16 cellular contexts compared by ENCODE assay signal in genomic region chr15:72379082-72379481, GRCh38. TPM values are rescaled to one million over a fixed set of nuclear protein-coding genes. Genes with fewer than 3 reads are reported as not detected.
"Had no signal": no experiment of that assay in that cellular context is flagged by ENCODE, and none has a peak within 500 bp of the region (broad histone marks: within the 10 kb centered on the region; RNA-seq: fewer than 3 reads in every experiment).

No MANE protein-coding gene starts in this region.

RNA-seq across cellular contexts. Expression of gene TMEM202, which starts 19.0 kb away (rescaled TPM):
- total RNA-seq: activated CD4-positive, alpha-beta memory T cell treated with anti-CD3 and anti-CD28 coated beads, Interleukin-2, amount 10 ng/mL, durations not matched to agents 7 days and 5 days; activated CD4-positive, alpha-beta T cell treated with anti-CD3 and anti-CD28 coated beads for 36 hours; activated CD4-positive, alpha-beta T cell treated with anti-CD3 and anti-CD28 coated beads, Interleukin-2, amount 10 ng/mL, durations not matched to agents 7 days and 5 days; activated CD8-positive, alpha-beta memory T cell treated with anti-CD3 and anti-CD28 coated beads, Interleukin-2, amount 10 ng/mL, durations not matched to agents 7 days and 5 days; activated CD8-positive, alpha-beta T cell treated with anti-CD3 and anti-CD28 coated beads, Interleukin-2, amount 10 ng/mL, durations not matched to agents 7 days and 5 days; activated naive CD8-positive, alpha-beta T cell treated with anti-CD3 and anti-CD28 coated beads, Interleukin-2, amount 10 ng/mL, durations not matched to agents 7 days and 5 days; activated T-helper 2 cell treated with anti-CD3 and anti-CD28 coated beads, Interferon-gamma antibody, Interleukin-2, Interleukin-4, amounts not matched to agents 10 μg/mL and 5 μg/mL and 100 μg/mL, durations not matched to agents 14 hours and 24 hours and 36 hours; ascending aorta; bronchial epithelial cell; cardiac muscle cell; T-cell; T-helper 1 cell treated with Interleukin-12 subunit alpha and Interleukin-12 subunit beta and Interleukin-4 antibody, amounts not matched to agents 30 ng/mL and 1 ng/mL, for 36 hours; T-helper 17 cell; T-helper 2 cell treated with Interferon-gamma antibody and Interleukin-4, amounts not matched to agents 100 ng/mL and 5 ng/mL, for 36 hours; WTC11 had no signal
- polyA plus RNA-seq: adipose tissue, cardiac muscle cell had no signal

RNA-seq across cellular contexts. Expression of gene CELF6, which starts 59.1 kb away (rescaled TPM):
- total RNA-seq: ascending aorta, WTC11 had no signal
